Comparison of ENCODE assay signal across 21 cellular contexts in the genomic region with DNA sequence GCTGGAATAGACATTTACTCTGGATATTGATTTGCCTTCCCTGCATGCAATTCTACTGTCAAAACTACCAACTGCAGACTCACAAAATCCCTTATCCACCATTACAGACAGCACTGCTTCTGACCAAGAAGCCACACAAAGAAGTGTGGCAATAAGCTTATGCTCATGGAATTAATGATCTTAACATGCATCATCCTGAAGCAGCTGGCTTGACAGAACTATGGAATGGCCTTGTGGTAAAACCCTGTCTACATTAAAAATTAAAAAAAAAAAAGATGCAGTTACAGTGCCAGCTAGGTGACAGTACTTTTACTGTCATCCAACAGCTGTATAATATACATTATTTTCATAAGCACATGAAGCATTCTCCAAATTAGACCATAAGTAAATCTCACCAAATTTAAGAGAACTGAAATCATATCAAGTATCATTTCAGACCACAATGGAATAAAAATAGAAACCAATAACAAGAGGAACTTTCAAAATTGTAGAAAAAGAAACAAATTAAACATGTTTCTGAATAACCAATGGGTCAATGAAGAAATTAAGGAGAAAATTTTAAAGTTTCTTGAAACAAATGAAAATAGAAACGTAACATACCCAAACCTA.
A peak's percentile ranks its signal among the peaks of the same experiment; 100 is the strongest.
DNase-seq lines count a peak whose midpoint lies in the region; ATAC-seq and TF ChIP-seq lines count a peak whose summit lies in the region.
"Had no signal": no experiment of that assay in that cellular context is flagged by ENCODE, and none has a peak within 500 bp of the region (broad histone marks: within the 10 kb centered on the region; RNA-seq: fewer than 3 reads in every experiment).

No MANE protein-coding gene starts in this region.

- no peak for TF ChIP-seq CTCF in GM12865 (IDR thresholded peaks at IDR 0.05; ENCODE audit: insufficient read depth, low read depth, low read length, missing control alignments)
- TF ChIP-seq CTCF in VCaP (conservative IDR thresholded peaks at IDR 0.05), result no peak
- TF ChIP-seq CTCF in coronary artery (IDR thresholded peaks at IDR 0.05), result no peak

- H3K27ac ChIP-seq in VCaP (peak overlapping the region; percentile 31), coronary artery (no peak overlapping the region)
- H3K27ac ChIP-seq: A549, Peyer's patch had no signal

- DNase-seq in GM12865 (ENCODE audit: low read depth), result peak; percentile 20
- peak; percentile 70 for DNase-seq in LHCN-M2 (ENCODE audit: low read depth)
- DNase-seq in stimulated activated naive B cell treated with anti-CD40 and anti-IgM and Interleukin-4, amounts not matched to agents 10 μg/mL and 1 μg/mL and 100 μg/mL, for 72 hours, result no peak
- DNase-seq in NCI-H526 (lab: John Stamatoyannopoulos, UW), result no peak
- DNase-seq in coronary artery (ENCODE audit: low spot score), result no peak
- DNase-seq: CD4-positive, CD25-positive, alpha-beta regulatory T cell; COR-L47; DMS79; GOT3; KG1; NCI-H1048; NCI-H1417 treated with DMSO at 0.1 percent for 48 hours; NCI-H1930; NCI-H748 treated with DMSO at 0.1 percent for 48 hours; NK-92 treated with Interleukin-12 subunit alpha and Interleukin-12 subunit beta, amount 100 ng/mL, for 24 hours; Peyer's patch had no signal

- H3K4me3 ChIP-seq in GM12865 (ENCODE audit: low read depth, low read length) (no peak overlapping the region), coronary artery (no peak overlapping the region)
- H3K4me3 ChIP-seq: A549, Peyer's patch had no signal

- H3K9me3 Mint-ChIP-seq in stimulated activated naive B cell treated with anti-CD40 and anti-IgM and Interleukin-4, amounts not matched to agents 10 μg/mL and 1 μg/mL and 100 μg/mL, for 72 hours, result peaks cover 16 to 19% of the 10 kb centered on the region in 2 donors

- H3K27me3 Mint-ChIP-seq in stimulated activated naive B cell treated with anti-CD40 and anti-IgM and Interleukin-4, amounts not matched to agents 10 μg/mL and 1 μg/mL and 100 μg/mL, for 72 hours, result no peaks in the 10 kb centered on the region
- H3K27me3 Mint-ChIP-seq: CD4-positive, CD25-positive, alpha-beta regulatory T cell had no signal

- H3K36me3 Mint-ChIP-seq in stimulated activated naive B cell treated with anti-CD40 and anti-IgM and Interleukin-4, amounts not matched to agents 10 μg/mL and 1 μg/mL and 100 μg/mL, for 72 hours, result peaks cover 36 to 48% of the 10 kb centered on the region in 2 donors

- peak; percentile 65 to 75 for ATAC-seq in stimulated activated naive B cell treated with anti-CD40 and anti-IgM and Interleukin-4, amounts not matched to agents 10 μg/mL and 1 μg/mL and 100 μg/mL, for 72 hours (replicated peaks)
- ATAC-seq in GM18870 (IDR thresholded peaks at IDR 0.05; ENCODE audit: unreplicated experiment), result no peak
- ATAC-seq: A549, HCT116, SK-N-SH treated with all-trans-retinoic acid at 6 μM for 48 hours had no signal

- H3K27ac Mint-ChIP-seq in stimulated activated naive B cell treated with anti-CD40 and anti-IgM and Interleukin-4, amounts not matched to agents 10 μg/mL and 1 μg/mL and 100 μg/mL, for 72 hours, result no peak overlapping the region

- peaks cover 29 to 33% of the 10 kb centered on the region in 2 donors for H3K4me1 Mint-ChIP-seq in stimulated activated naive B cell treated with anti-CD40 and anti-IgM and Interleukin-4, amounts not matched to agents 10 μg/mL and 1 μg/mL and 100 μg/mL, for 72 hours

- H3K4me3 Mint-ChIP-seq in stimulated activated naive B cell treated with anti-CD40 and anti-IgM and Interleukin-4, amounts not matched to agents 10 μg/mL and 1 μg/mL and 100 μg/mL, for 72 hours, result peak overlapping the region; percentile 33 to 44
- H3K4me3 Mint-ChIP-seq: CD4-positive, CD25-positive, alpha-beta regulatory T cell had no signal

Comparison
In these comparisons a context has a peak if more than half of its experiments do, and no peak if none do; other contexts are left out.
1. DNase-seq: peak in GM12865 (single experiment) and LHCN-M2 (single experiment); none in stimulated activated naive B cell treated with anti-CD40 and anti-IgM and Interleukin-4, amounts not matched to agents 10 μg/mL and 1 μg/mL and 100 μg/mL, for 72 hours (single experiment), NCI-H526 (0 of 2) and coronary artery (single experiment).